ENCODE assay signal across 18 cellular contexts in genomic region chr17:17425005-17425404, GRCh38. TPM values are rescaled to one million over a fixed set of nuclear protein-coding genes. Genes with fewer than 3 reads are reported as not detected.
DNase-seq lines count a peak whose midpoint lies in the region; ATAC-seq, FAIRE-seq and TF ChIP-seq lines count a peak whose summit lies in the region.
"Had no signal": no experiment of that assay in that cellular context is flagged by ENCODE, and none has a peak within 500 bp of the region (broad histone marks: within the 10 kb centered on the region; RNA-seq: fewer than 3 reads in every experiment).

No MANE protein-coding gene starts in this region.

- no peaks in the 10 kb centered on the region for H4K20me1 ChIP-seq in HCT116 (ENCODE audit: insufficient read depth)
- no peaks in the 10 kb centered on the region for H4K20me1 ChIP-seq in HepG2 (ENCODE audit: insufficient read depth, low read length)

- POLR2A ChIA-PET in HCT116 (lab: Charles Lee) (no interaction called here), HepG2 (lab: Yijun Ruan, JAX) (interaction anchor here (0.6 to 1.7 kb wide), 6 partner anchors 9 to 71 kb away, joined by 3 to 7 read pairs (median 4); partner anchors contain the start of gene RASD1)

- intact Hi-C loops in HCT116 (cut with micrococcal nuclease): no loop called here
- intact Hi-C loops in HepG2 (cut with micrococcal nuclease; ENCODE audit: unreplicated experiment): loop anchor here (1.0 kb wide), 1 partner anchor 69 kb away; no protein-coding TSS in a partner anchor
- intact Hi-C loops in stomach (cut with DNase I; ENCODE audit: low total_unique reads): no loop called here

- H3K9me2 ChIP-seq in HCT116 (ENCODE audit: insufficient read depth): no peaks in the 10 kb centered on the region

- H3K9me3 ChIP-seq in HCT116 (ENCODE audit: control insufficient read depth in 1 of 2, insufficient read depth in 1 of 2, low read depth in 1 of 2, low read length in 2 of 2) (peaks cover 16 to 22% of the 10 kb centered on the region in 2 experiments; a peak in 3 of 4 replicates), HepG2 (ENCODE audit: low read length) (peaks cover 12% of the 10 kb centered on the region), stomach (peaks cover 0 to 8% (median 0%) of the 10 kb centered on the region in 4 donors)

- H3K36me3 ChIP-seq in HCT116 (ENCODE audit: control insufficient read depth in 1 of 2, insufficient read depth in 2 of 2, low read length in 2 of 2) (no peaks in the 10 kb centered on the region), HepG2 (replicated peaks in 1 of 2; ENCODE audit: control insufficient read depth in 1 of 2, insufficient read depth in 2 of 2, low read length in 2 of 2) (no peaks in the 10 kb centered on the region), stomach (no peaks in the 10 kb centered on the region)

- FAIRE-seq in HepG2 (lab: Jason Lieb, UNC): no peak
- FAIRE-seq: G401.6, GM12892, GM19239 had no signal

- no peaks in the 10 kb centered on the region for H3K4me1 ChIP-seq in HCT116 (ENCODE audit: control insufficient read depth in 1 of 2, insufficient read depth in 2 of 2, low read length in 2 of 2)
- peaks cover 23% of the 10 kb centered on the region for H3K4me1 ChIP-seq in HepG2 (ENCODE audit: insufficient read depth, low read length)
- H3K4me1 ChIP-seq in stomach: no peaks in the 10 kb centered on the region

- TF ChIP-seq RAD21 in HCT116 (IDR thresholded peaks at IDR 0.05; ENCODE audit: low read depth) (no peak), HepG2 (CRISPR knock-in tag; IDR thresholded peaks at IDR 0.05) (no peak)

- H3K4me3 ChIP-seq in HCT116 (replicated peaks in 1 of 2; ENCODE audit: low read depth in 1 of 2, low read length in 2 of 2) (no peak overlapping the region), HepG2 (replicated peaks in 1 of 3; ENCODE audit: insufficient read depth in 1 of 3, low read depth in 2 of 3, low read length in 3 of 3) (no peak overlapping the region), stomach (no peak overlapping the region)

- H3K27me3 ChIP-seq in HCT116 (ENCODE audit: insufficient read depth, low read length) (no peaks in the 10 kb centered on the region), HepG2 (ENCODE audit: control insufficient read depth in 1 of 2, insufficient read depth in 2 of 2, low read length in 2 of 2) (no peaks in the 10 kb centered on the region; a peak in 1 of 5 replicates), stomach (no peaks in the 10 kb centered on the region)

- TF ChIP-seq CTCF in HCT116 (IDR thresholded peaks at IDR 0.05 in 2 of 3, conservative IDR thresholded peaks at IDR 0.05 in 1 of 3; ENCODE audit: borderline replicate concordance in 1 of 3, insufficient read depth in 1 of 3, low read depth in 2 of 3, low read length in 2 of 3): no peak
- TF ChIP-seq CTCF in HepG2 (CRISPR knock-in tag; IDR thresholded peaks at IDR 0.05): peak; percentile 53
- TF ChIP-seq CTCF in stomach (IDR thresholded peaks at IDR 0.05): no peak

- no TSS peak for BruUV-seq in HCT116 (replicated peaks; lab: Mats Ljungman, UMichigan)
- BruUV-seq in HepG2 (replicated peaks; lab: Mats Ljungman, UMichigan): no TSS peak

- H3K4me2 ChIP-seq in HCT116 (ENCODE audit: low read length): no peak overlapping the region
- H3K4me2 ChIP-seq in HepG2 (ENCODE audit: low read depth, low read length): no peak overlapping the region

- no peak overlapping the region for H3K27ac ChIP-seq in HCT116 (ENCODE audit: low read depth, low read length)
- H3K27ac ChIP-seq in HepG2 (ENCODE audit: extremely low read length, insufficient read depth, low read length): no peak overlapping the region
- no peak overlapping the region for H3K27ac ChIP-seq in stomach
- H3K27ac ChIP-seq: 22Rv1 had no signal

- H3K9ac ChIP-seq in HCT116 (ENCODE audit: low read length) (no peak overlapping the region), HepG2 (ENCODE audit: insufficient read depth, low read depth, low read length) (no peak overlapping the region)

- H2AFZ ChIP-seq in HCT116 (ENCODE audit: low read depth, low read length, poor library complexity, severe bottlenecking) (no peak overlapping the region), HepG2 (ENCODE audit: low read length) (no peak overlapping the region)

- ATAC-seq in HCT116 (0 out of 2 replicates have a peak, but pooled peaks have one; percentile 34), HepG2 (peak; percentile 75), HG03139 (IDR thresholded peaks at IDR 0.05; ENCODE audit: unreplicated experiment) (no peak)
- ATAC-seq in activated CD4-positive, CD25-positive, alpha-beta regulatory T cell treated with anti-CD3 and anti-CD28 coated beads, Interleukin-2, amount 50 U/mL, for 24 hours: no peak

- H3K79me2 ChIP-seq in HCT116 (ENCODE audit: insufficient read depth, low read length) (no peaks in the 10 kb centered on the region), HepG2 (ENCODE audit: insufficient read depth, low read length) (no peaks in the 10 kb centered on the region)

- CTCF ChIA-PET in HCT116 (lab: Charles Lee) (no interaction called here), HepG2 (lab: Yijun Ruan, JAX; ENCODE audit: low intra/inter-chr PET ratio, low total read pairs) (interaction anchor here (1.1 to 1.8 kb wide), 4 partner anchors 15 to 69 kb away, joined by 3 to 9 read pairs (median 4); no protein-coding TSS in a partner anchor)

- TF ChIP-seq POLR2A in HCT116 (IDR thresholded peaks at IDR 0.05; ENCODE audit: borderline replicate concordance, extremely low read depth, insufficient read depth, insufficient read length) (no peak), HepG2 (IDR thresholded peaks at IDR 0.05; ENCODE audit: insufficient read depth in 1 of 2, low read depth in 2 of 2, low read length in 2 of 2) (no peak), stomach (IDR thresholded peaks at IDR 0.05) (no peak)

- TF ChIP-seq EP300 in HepG2 (IDR thresholded peaks at IDR 0.05; ENCODE audit: low read depth in 2 of 2, low read length in 2 of 2): no peak
- TF ChIP-seq EP300 in HepG2 (CRISPR knock-in tag; IDR thresholded peaks at IDR 0.05; ENCODE audit: borderline replicate concordance): no peak
- TF ChIP-seq EP300 in stomach (IDR thresholded peaks at IDR 0.05): no peak

- RAD21 ChIA-PET in HCT116 (lab: Charles Lee; ENCODE audit: low non-redundant PET in 1 of 2, low total read pairs in 2 of 2, uncharacterized antibody in 2 of 2, unreplicated experiment in 2 of 2): no interaction called here

- in situ Hi-C loops in HepG2 (cut with HindIII; ENCODE audit: extremely low pct_ligation_motif_present, low pct_unique_long_range_greater_than_20kb): no loop called here

- 87% methylated on average over 3 of the region's 7 CpGs for WGBS in HepG2 (ENCODE audit: low lambda C conversion rate)
- 86 to 99% (median 96%) methylated on average over 6 to 7 of the region's 7 CpGs for WGBS in stomach, 5 donors

- DNase-seq in DMS53 (lab: John Stamatoyannopoulos, UW): peak; percentile 16
- DNase-seq in DMS53 treated with DMSO at 0.1 percent for 48 hours (lab: John Stamatoyannopoulos, UW; ENCODE audit: unreplicated experiment): no peak
- DNase-seq in HCT116 (ENCODE audit: low read depth, low spot score): no peak
- no peak for DNase-seq in HepG2 (ENCODE audit: low spot score)
- peak; percentile 11 for DNase-seq in stomach
- DNase-seq in GDM1 (lab: John Stamatoyannopoulos, UW): no peak
- DNase-seq: AML-193; C1 segment of cervical spinal cord; Calu3; CD4-positive, alpha-beta T cell; DMS 273 treated with DMSO at 0.1 percent for 48 hours; DMS79 treated with DMSO at 0.1 percent for 48 hours had no signal

TF ChIP-seq in HCT116, 20 proteins besides CTCF, POLR2A, EP300 and RAD21 (continues in another document):
- TF ChIP-seq SP1 (IDR thresholded peaks at IDR 0.05; ENCODE audit: low read depth) (no peak), CEBPB (IDR thresholded peaks at IDR 0.05; ENCODE audit: low read depth) (no peak), YY1 (IDR thresholded peaks at IDR 0.05; ENCODE audit: extremely low read depth, insufficient replicate concordance, low read depth, low read length) (no peak), EZH2phosphoT487 (IDR thresholded peaks at IDR 0.05; ENCODE audit: borderline replicate concordance) (no peak)

TF ChIP-seq in HepG2, 621 proteins besides CTCF, POLR2A, EP300 and RAD21 (continues in another document):
- no peak for TF ChIP-seq ZZZ3 (CRISPR knock-in tag; IDR thresholded peaks at IDR 0.05; ENCODE audit: borderline replicate concordance)
- no peak for TF ChIP-seq ZNF607 (CRISPR knock-in tag; IDR thresholded peaks at IDR 0.05; ENCODE audit: borderline replicate concordance)
- TF ChIP-seq STAG1 (CRISPR knock-in tag; IDR thresholded peaks at IDR 0.05): peak; percentile 33
- TF ChIP-seq ZNF564 (CRISPR knock-in tag; IDR thresholded peaks at IDR 0.05): no peak
- no peak for TF ChIP-seq PHF5A (CRISPR knock-in tag; IDR thresholded peaks at IDR 0.05; ENCODE audit: low read depth, unreplicated experiment)
- TF ChIP-seq MED1 (CRISPR knock-in tag; IDR thresholded peaks at IDR 0.05): no peak
- 0 out of 2 replicates have a peak, but pooled peaks have one; percentile 51 for TF ChIP-seq HNRNPL (IDR thresholded peaks at IDR 0.05; ENCODE audit: low read depth, low read length)

RNA-seq across cellular contexts. Expression of gene MED9, which starts 51.8 kb away (rescaled TPM):
- 13.9 TPM for total RNA-seq in HCT116 (2021; ENCODE audit: unreplicated experiment)
- 7.9 and 9.0 TPM in 2 replicates for polyA plus RNA-seq in HCT116 (2012)
- total RNA-seq in HepG2 (2016; rRNA removed; fragmentation: Illumina TruSeq; extraction: Trizol): 11.7 and 15.1 TPM in 2 replicates
- total RNA-seq in HepG2 (2016; cell fraction: cytosol; rRNA removed; fragmentation: Illumina TruSeq; extraction: Trizol; ENCODE audit: low read depth): 4.0 and 4.2 TPM in 2 replicates
- total RNA-seq in HepG2 (2016; cell fraction: insoluble cytoplasmic fraction; rRNA removed; fragmentation: Illumina TruSeq; extraction: Trizol): 11.7 and 14.4 TPM in 2 replicates
- 9.8 and 10.7 TPM in 2 replicates for total RNA-seq in HepG2 (2016; cell fraction: membrane; rRNA removed; fragmentation: Illumina TruSeq; extraction: Trizol)
- total RNA-seq in HepG2 (2016; cell fraction: nucleus; rRNA removed; fragmentation: Illumina TruSeq; extraction: Trizol): 10.8 and 11.7 TPM in 2 replicates
- 11.9 and 14.4 TPM in 2 replicates for polyA plus RNA-seq in HepG2 (2011; rRNA removed)
- polyA plus RNA-seq in HepG2 (2011; cell fraction: cytosol; rRNA removed): 18.3 and 21.5 TPM in 2 replicates
- polyA plus RNA-seq in HepG2 (2011; cell fraction: nucleus; rRNA removed): 15.4 and 17.5 TPM in 2 replicates
- polyA plus RNA-seq in HepG2 (2012): 9.2 and 11.4 TPM in 2 replicates
- 3.0 and 3.1 TPM in 2 replicates for polyA plus RNA-seq in HepG2 (2016; cell fraction: cytosol; fragmentation: Illumina TruSeq; extraction: Trizol; ENCODE audit: low read depth)
- polyA plus RNA-seq in HepG2 (2016; cell fraction: insoluble cytoplasmic fraction; fragmentation: Illumina TruSeq; extraction: Trizol; ENCODE audit: low read depth): 11.2 and 12.0 TPM in 2 replicates
- 6.4 and 7.0 TPM in 2 replicates for polyA plus RNA-seq in HepG2 (2016; cell fraction: membrane; fragmentation: Illumina TruSeq; extraction: Trizol; ENCODE audit: low read depth)
- 11.4 and 12.6 TPM in 2 replicates for polyA plus RNA-seq in HepG2 (2016; cell fraction: nucleus; fragmentation: Illumina TruSeq; extraction: Trizol; ENCODE audit: insufficient read depth, low read depth)
- polyA minus RNA-seq in HepG2 (2011; rRNA and poly(A)+ RNA removed; ENCODE audit: low replicate concordance): 21.1 and 25.1 TPM in 2 replicates
- polyA minus RNA-seq in HepG2 (2011; cell fraction: cytosol; rRNA and poly(A)+ RNA removed): 9.8 and 9.9 TPM in 2 replicates
- 24.2 and 25.4 TPM in 2 replicates for polyA minus RNA-seq in HepG2 (2011; cell fraction: nucleus; rRNA and poly(A)+ RNA removed)
- total RNA-seq in stomach: 10 to 100 TPM in 2 of 5 donors, 1 to 10 TPM in 3; 2.9 to 14.5 (median 6.7) TPM
- 10 to 100 TPM; 11.2 to 14.1 (median 12.3) TPM for polyA plus RNA-seq in stomach

Comparison
In these comparisons a context has a peak if more than half of its experiments do, and no peak if none do; other contexts are left out.
1. DNase-seq: peak in DMS53 (single experiment) and stomach (single experiment); none in DMS53 treated with DMSO at 0.1 percent for 48 hours (single experiment), HCT116 (single experiment), HepG2 (single experiment) and GDM1 (single experiment).
2. ATAC-seq: peak in HCT116 (single experiment) and HepG2 (single experiment); none in HG03139 (single experiment) and activated CD4-positive, CD25-positive, alpha-beta regulatory T cell treated with anti-CD3 and anti-CD28 coated beads, Interleukin-2, amount 50 U/mL, for 24 hours (0 of 2).